In the genomic region with DNA sequence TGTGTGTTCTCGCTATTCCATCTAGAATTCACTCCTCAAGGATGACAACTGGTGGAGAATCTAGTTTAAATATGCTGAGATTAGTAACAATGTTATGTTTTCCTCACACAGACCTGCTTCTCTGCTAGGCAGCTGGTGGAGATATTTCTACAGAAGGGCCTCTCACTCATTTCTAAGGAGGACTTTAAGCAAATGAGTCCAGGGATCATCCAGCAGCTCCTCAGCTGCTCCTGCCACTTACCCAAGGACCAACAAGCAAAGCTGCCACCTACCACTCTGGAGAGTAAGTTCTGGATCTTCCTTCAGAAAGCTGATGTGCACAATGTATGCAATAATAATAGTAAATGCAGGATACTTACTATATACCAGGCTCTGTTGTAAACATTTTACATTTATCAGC, we compare ENCODE assay signal across 18 cellular contexts. TPM values are rescaled to one million over a fixed set of nuclear protein-coding genes. Genes with fewer than 3 reads are reported as not detected.
"Had no signal": no experiment of that assay in that cellular context is flagged by ENCODE, and none has a peak within 500 bp of the region (broad histone marks: within the 10 kb centered on the region; RNA-seq: fewer than 3 reads in every experiment).

No MANE protein-coding gene starts in this region.

- H3K27me3 ChIP-seq: cardiac muscle cell, gastrocnemius medialis, heart left ventricle, left lung, neutrophil, transverse colon, uterus had no signal

- H3K4me3 Mint-ChIP-seq: activated CD4-positive, alpha-beta T cell treated with anti-CD3 and anti-CD28 coated beads for 36 hours; activated naive CD4-positive, alpha-beta T cell treated with anti-CD3 and anti-CD28 coated beads, Interleukin-2, amount 50 U/mL, for 24 hours; effector memory CD8-positive, alpha-beta T cell; T-helper 2 cell treated with Interferon-gamma antibody and Interleukin-4, amounts not matched to agents 5 μg/mL and 100 μg/mL, for 36 hours had no signal

- H3K36me3 Mint-ChIP-seq: activated naive CD4-positive, alpha-beta T cell treated with anti-CD3 and anti-CD28 coated beads, Interleukin-2, amount 50 U/mL, for 24 hours had no signal

- H3K4me1 Mint-ChIP-seq: activated CD4-positive, alpha-beta T cell treated with anti-CD3 and anti-CD28 coated beads for 36 hours; activated naive CD4-positive, alpha-beta T cell treated with anti-CD3 and anti-CD28 coated beads, Interleukin-2, amount 50 U/mL, for 24 hours had no signal

- H3K4me1 ChIP-seq: gastrocnemius medialis, heart left ventricle, left lung, transverse colon, uterus had no signal

- H3K27ac Mint-ChIP-seq: activated CD4-positive, alpha-beta T cell treated with anti-CD3 and anti-CD28 coated beads for 36 hours; activated naive CD4-positive, alpha-beta T cell treated with anti-CD3 and anti-CD28 coated beads, Interleukin-2, amount 50 U/mL, for 24 hours; effector memory CD8-positive, alpha-beta T cell; T-helper 2 cell treated with Interferon-gamma antibody and Interleukin-4, amounts not matched to agents 5 μg/mL and 100 μg/mL, for 36 hours had no signal

- ATAC-seq: activated CD4-positive, alpha-beta T cell treated with anti-CD3 and anti-CD28 coated beads for 36 hours; effector memory CD8-positive, alpha-beta T cell; gastrocnemius medialis; heart left ventricle; left lung; stimulated activated naive CD8-positive, alpha-beta T cell treated with anti-CD3 and anti-CD28 coated beads, Interleukin-15, Interleukin-2, amounts not matched to agents 100 U/mL and 50 U/mL, for 24 hours had no signal

- H3K9me3 ChIP-seq: gastrocnemius medialis, heart left ventricle, left lung, neutrophil, transverse colon, uterus had no signal

- DNase-seq: activated CD4-positive, alpha-beta T cell treated with anti-CD3 and anti-CD28 coated beads for 36 hours; activated CD4-positive, alpha-beta T cell treated with anti-CD3 and anti-CD28 coated beads, Interleukin-2, amount 50 U/mL, for 48 hours; activated gamma-delta T cell; effector memory CD8-positive, alpha-beta T cell; gastrocnemius medialis; heart left ventricle; left lung; retina; stimulated activated naive CD8-positive, alpha-beta T cell treated with anti-CD3 and anti-CD28 coated beads, Interleukin-15, Interleukin-2, amounts not matched to agents 100 U/mL and 50 U/mL, for 24 hours; substantia nigra; transverse colon; uterus had no signal

- H3K27me3 Mint-ChIP-seq: activated naive CD4-positive, alpha-beta T cell treated with anti-CD3 and anti-CD28 coated beads, Interleukin-2, amount 50 U/mL, for 24 hours; effector memory CD8-positive, alpha-beta T cell had no signal

- H3K4me3 ChIP-seq: cardiac muscle cell, gastrocnemius medialis, heart left ventricle, left lung, transverse colon, uterus had no signal

- H3K9me3 Mint-ChIP-seq: activated naive CD4-positive, alpha-beta T cell treated with anti-CD3 and anti-CD28 coated beads, Interleukin-2, amount 50 U/mL, for 24 hours had no signal

- H3K27ac ChIP-seq: gastrocnemius medialis, heart left ventricle, left lung, neutrophil, transverse colon, uterus had no signal

- H3K36me3 ChIP-seq: cardiac muscle cell, gastrocnemius medialis, heart left ventricle, left lung, neutrophil, transverse colon, uterus had no signal

RNA-seq across cellular contexts. Expression of a gene that starts 29.5 kb away (rescaled TPM):
- total RNA-seq: activated CD4-positive, alpha-beta T cell treated with anti-CD3 and anti-CD28 coated beads for 36 hours; gastrocnemius medialis; kidney epithelial cell; mammary epithelial cell; uterus had no signal
- polyA plus RNA-seq: heart left ventricle, mammary epithelial cell had no signal
